16 cellular contexts compared by ENCODE assay signal in the genomic region with DNA sequence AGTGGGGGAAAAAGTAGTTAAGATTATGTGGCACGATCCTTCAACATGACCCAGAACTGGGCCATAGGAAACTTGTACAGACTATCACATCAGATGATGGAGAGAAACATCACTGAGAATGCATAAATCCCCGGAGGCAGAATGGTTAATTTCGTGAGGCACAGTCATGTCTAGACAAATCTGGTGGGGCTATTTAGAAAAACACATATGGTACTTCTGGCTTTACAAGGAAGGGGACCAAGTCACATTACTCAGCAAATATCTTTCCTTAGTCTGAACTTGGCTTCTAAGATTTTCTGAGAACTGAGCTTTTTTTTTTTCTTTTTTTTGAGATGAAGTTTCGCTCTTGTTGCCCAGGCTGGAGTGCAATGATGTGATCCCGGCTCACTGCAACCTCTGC. TPM values are rescaled to one million over a fixed set of nuclear protein-coding genes. Genes with fewer than 3 reads are reported as not detected.
DNase-seq lines count a peak whose midpoint lies in the region; ATAC-seq, FAIRE-seq and TF ChIP-seq lines count a peak whose summit lies in the region.
"Had no signal": no experiment of that assay in that cellular context is flagged by ENCODE, and none has a peak within 500 bp of the region (broad histone marks: within the 10 kb centered on the region; RNA-seq: fewer than 3 reads in every experiment).

No MANE protein-coding gene starts in this region.

- no TSS peak for BruUV-seq in GM12878 (replicated peaks; lab: Mats Ljungman, UMichigan)

- no peak overlapping the region for H3K27ac Mint-ChIP-seq in osteocyte (ENCODE audit: unreplicated experiment)
- H3K27ac Mint-ChIP-seq: CD8-positive, alpha-beta memory T cell had no signal

- H3K4me3 ChIP-seq in BLaER1 (no peak overlapping the region), GM12878 (no peak overlapping the region), kidney (ENCODE audit: low read length in 2 of 2) (no peak overlapping the region)

- no peaks in the 10 kb centered on the region for H3K36me3 ChIP-seq in BLaER1
- H3K36me3 ChIP-seq in GM12878 (ENCODE audit: control insufficient read depth in 2 of 2, insufficient read depth in 2 of 2, low read length in 1 of 2) = no peaks in the 10 kb centered on the region
- no peaks in the 10 kb centered on the region for H3K36me3 ChIP-seq in kidney (ENCODE audit: control insufficient read depth in 1 of 2, insufficient read depth in 2 of 2, low read length in 2 of 2)
- H3K36me3 ChIP-seq: BE2C had no signal

- POLR2A ChIA-PET in GM12878 (lab: Charles Lee) = interaction anchor here (0.6 to 2.1 kb wide), 5 partner anchors 9 to 191 kb away, joined by 3 to 11 read pairs (median 3); a partner anchor contains a TSS

- peaks cover 9% of the 10 kb centered on the region for H3K4me1 Mint-ChIP-seq in osteocyte (ENCODE audit: unreplicated experiment)

- CTCF ChIA-PET in GM12878 (lab: Yijun Ruan, JAX) = interaction anchor here (1.3 to 4.8 kb wide), 16 partner anchors 14 to 190 kb away, joined by 3 to 54 read pairs (median 17); a partner anchor contains a TSS

- H3K4me1 ChIP-seq in BLaER1 (peaks cover 53% of the 10 kb centered on the region), GM12878 (ENCODE audit: control insufficient read depth, insufficient read depth, low read length) (no peaks in the 10 kb centered on the region), kidney (ENCODE audit: control insufficient read depth in 1 of 2, insufficient read depth in 1 of 2, low read depth in 1 of 2, low read length in 2 of 2) (no peaks in the 10 kb centered on the region)
- H3K4me1 ChIP-seq: BE2C had no signal

- H3K27ac ChIP-seq in BLaER1 (no peak overlapping the region), GM12878 (ENCODE audit: control insufficient read depth, insufficient read depth) (no peak overlapping the region), kidney (ENCODE audit: low read depth in 2 of 2, low read length in 2 of 2) (no peak overlapping the region)
- H3K27ac ChIP-seq: HL-60 had no signal

- no peak for TF ChIP-seq POLR2A in GM12878 (IDR thresholded peaks at IDR 0.05; ENCODE audit: low read depth, low read length)

- TF ChIP-seq EP300 in GM12878 (IDR thresholded peaks at IDR 0.05; ENCODE audit: borderline replicate concordance in 1 of 2, control insufficient read depth in 1 of 2, low read depth in 2 of 2, low read length in 2 of 2) = no peak

- no peaks in the 10 kb centered on the region for H4K20me1 ChIP-seq in BLaER1
- H4K20me1 ChIP-seq in GM12878 (ENCODE audit: control insufficient read depth, insufficient read depth) = no peaks in the 10 kb centered on the region

- TF ChIP-seq CTCF in GM12878 (IDR thresholded peaks at IDR 0.05 in 2 of 3, conservative IDR thresholded peaks at IDR 0.05 in 1 of 3; ENCODE audit: control insufficient read depth in 2 of 3, extremely low read depth in 1 of 3, insufficient read depth in 1 of 3, low read depth in 3 of 3, low read length in 3 of 3) (no peak), kidney (IDR thresholded peaks at IDR 0.05; ENCODE audit: borderline replicate concordance, extremely low read depth, insufficient read depth) (no peak), osteocyte (IDR thresholded peaks at IDR 0.05) (no peak)

- 21% methylated on average over 5 of the region's 5 CpGs for WGBS in GM12878 (ENCODE audit: insufficient coverage, insufficient replicate concordance, low lambda C conversion rate, missing lambda C conversion rate)

- RAD21 ChIA-PET in GM12878 (lab: Charles Lee; ENCODE audit: unreplicated experiment) = interaction anchor here (0.7 to 4.1 kb wide), 8 partner anchors 14 to 191 kb away, joined by 3 to 35 read pairs (median 10); no protein-coding TSS in a partner anchor

- FAIRE-seq in GM12878 (lab: Jason Lieb, UNC) (no peak), kidney (lab: Jason Lieb, UNC) (no peak)

- no peak overlapping the region for H3K4me3 Mint-ChIP-seq in osteocyte (ENCODE audit: unreplicated experiment)
- H3K4me3 Mint-ChIP-seq: CD8-positive, alpha-beta memory T cell had no signal

- H3K27me3 ChIP-seq in BLaER1 = no peaks in the 10 kb centered on the region
- no peaks in the 10 kb centered on the region for H3K27me3 ChIP-seq in GM12878 (replicated peaks in 1 of 2; ENCODE audit: control insufficient read depth in 2 of 2, insufficient read depth in 2 of 2, low read length in 1 of 2)
- H3K27me3 ChIP-seq: BE2C had no signal

- DNase-seq in NCI-H2171 (lab: John Stamatoyannopoulos, UW) (peak; percentile 15), GM12878 (ENCODE audit: low read depth, low spot score) (no peak), fibroblast of peridontal ligament (ENCODE audit: extremely low read depth) (peak; percentile 24), NCI-H187 treated with DMSO at 0.1 percent for 48 hours (lab: John Stamatoyannopoulos, UW) (no peak), kidney (no peak), osteocyte (ENCODE audit: extremely low spot score, unreplicated experiment) (no peak)
- DNase-seq: BE2C; CD8-positive, alpha-beta memory T cell; NCI-H1092 treated with DMSO at 0.1 percent for 48 hours; NCI-H1694 treated with DMSO at 0.1 percent for 48 hours; NCI-H446 treated with DMSO at 0.1 percent for 48 hours; NCI-H748 treated with DMSO at 0.1 percent for 48 hours; SHP77 treated with DMSO at 0.1 percent for 48 hours had no signal

- H3K36me3 Mint-ChIP-seq in osteocyte (ENCODE audit: unreplicated experiment) = peaks cover 1% of the 10 kb centered on the region
- H3K36me3 Mint-ChIP-seq: CD8-positive, alpha-beta memory T cell had no signal

- ATAC-seq in GM12878 = peak; percentile 29
- ATAC-seq in GM18873 (IDR thresholded peaks at IDR 0.05; ENCODE audit: low FRiP score, unreplicated experiment) = no peak

- no peak overlapping the region for H3K9ac ChIP-seq in BLaER1
- H3K9ac ChIP-seq in GM12878 (ENCODE audit: control insufficient read depth, insufficient read depth, low read length) = no peak overlapping the region
- no peak overlapping the region for H3K9ac ChIP-seq in kidney (ENCODE audit: low read length in 2 of 2)

- no peak for TF ChIP-seq RAD21 in GM12878 (IDR thresholded peaks at IDR 0.05; ENCODE audit: insufficient read depth, low read depth, low read length)

- in situ Hi-C loops in GM12878 (cut with MboI) = no loop called here

- no peaks in the 10 kb centered on the region for H3K27me3 Mint-ChIP-seq in osteocyte (ENCODE audit: unreplicated experiment)

- H2AFZ ChIP-seq in GM12878 (ENCODE audit: control insufficient read depth, low read depth, low read length) = no peak overlapping the region

- H3K9me3 ChIP-seq in BLaER1 = no peaks in the 10 kb centered on the region
- H3K9me3 ChIP-seq in GM12878 (replicated peaks; ENCODE audit: control insufficient read depth, insufficient read depth, low read length) = no peaks in the 10 kb centered on the region
- H3K9me3 ChIP-seq in kidney (ENCODE audit: control insufficient read depth in 1 of 2, low read length in 2 of 2) = no peaks in the 10 kb centered on the region
- H3K9me3 ChIP-seq: BE2C had no signal

- SMC1A ChIA-PET in GM12878 (lab: Charles Lee; ENCODE audit: uncharacterized antibody, unreplicated experiment) = interaction anchor here (0.8 to 5.5 kb wide), 9 partner anchors 16 to 191 kb away, joined by 3 to 57 read pairs (median 12); no protein-coding TSS in a partner anchor

- H3K4me2 ChIP-seq in BLaER1 = peak overlapping the region; percentile 17
- no peak overlapping the region for H3K4me2 ChIP-seq in GM12878 (ENCODE audit: control insufficient read depth, insufficient read depth)

- no peaks in the 10 kb centered on the region for H3K9me3 Mint-ChIP-seq in osteocyte (ENCODE audit: unreplicated experiment)
- H3K9me3 Mint-ChIP-seq: CD8-positive, alpha-beta memory T cell had no signal

- intact Hi-C loops in GM12878 (cut with micrococcal nuclease; ENCODE audit: unreplicated experiment) = loop anchor here (5.0 to 10.0 kb wide), 2 partner anchors 66 to 98 kb away; no protein-coding TSS in a partner anchor
- intact Hi-C loops in kidney (cut with DNase I) = loop anchor here (5.0 kb wide), 1 partner anchor 176 kb away; no protein-coding TSS in a partner anchor

- H3K79me2 ChIP-seq in GM12878 (ENCODE audit: control insufficient read depth, insufficient read depth, low read length) = no peaks in the 10 kb centered on the region

RNA-seq across cellular contexts. Expression of a gene that starts 9.2 kb away (rescaled TPM):
- total RNA-seq in GM12878 (2013; cell fraction: nucleolus; rRNA removed) = 0.49 and 0.84 TPM in 2 replicates
- total RNA-seq in GM12878 (2014; rRNA removed) (7.7 and 9.8 TPM in 2 replicates), GM12878 (2014; rRNA removed; fragmentation: Illumina TruSeq; extraction: Trizol) (5.9 TPM in 2 replicates), GM12878 (2021) (1.4 and 2.0 TPM in 2 replicates), kidney (0.91 TPM), osteocyte (1.5 and 1.6 TPM in 2 replicates)
- 3.0 TPM for polyA plus RNA-seq in GM12878 (2011; ENCODE audit: low read depth)
- polyA plus RNA-seq in GM12878 (2011; rRNA removed) (17.3 and 49.9 TPM in 2 replicates), GM12878 (2014; fragmentation: Illumina TruSeq; extraction: Trizol) (3.3 and 5.4 TPM in 2 replicates), GM12878 (2014; fragmentation: Nextera tagmentation; extraction: Ambion mirVana) (1 to 10 TPM; 6.7 to 7.5 TPM), GM12878 (2014; rRNA removed) (5.6 and 9.5 TPM in 2 replicates), GM12878 (2016; fragmentation: Nextera tagmentation; extraction: Ambion mirVana) (1 to 10 TPM; 1.9 to 2.3 TPM), kidney (ENCODE audit: insufficient read depth, low read depth, low replicate concordance) (11.8 TPM)
- 3.8 and 3.9 TPM in 2 replicates for polyA plus RNA-seq in GM12878 (2011; cell fraction: cytosol; rRNA removed)
- 1.8 and 1.9 TPM in 2 replicates for polyA plus RNA-seq in GM12878 (2011; cell fraction: nucleus; rRNA removed)
- polyA plus RNA-seq in GM12878 (2012) = 4.4 and 6.2 TPM in 2 replicates
- 1.2 and 1.3 TPM in 2 replicates for polyA minus RNA-seq in GM12878 (2011; rRNA and poly(A)+ RNA removed)
- 3.8 and 4.1 TPM in 2 replicates for polyA minus RNA-seq in GM12878 (2011; cell fraction: cytosol; rRNA and poly(A)+ RNA removed)
- 0.12 and 0.19 TPM in 2 replicates for polyA minus RNA-seq in GM12878 (2011; cell fraction: nucleus; rRNA and poly(A)+ RNA removed)

RNA-seq across cellular contexts. Expression of a gene that starts 30.8 kb away (rescaled TPM):
- total RNA-seq in GM12878 (2013; cell fraction: nucleolus; rRNA removed) = 170 and 175 TPM in 2 replicates
- total RNA-seq in GM12878 (2014; rRNA removed) (18.9 and 20.9 TPM in 2 replicates), GM12878 (2014; rRNA removed; fragmentation: Illumina TruSeq; extraction: Trizol) (16.5 and 18.2 TPM in 2 replicates), GM12878 (2021) (57.5 and 58.7 TPM in 2 replicates), kidney (70.7 TPM), osteocyte (54.0 and 59.8 TPM in 2 replicates)
- polyA plus RNA-seq in GM12878 (2011; ENCODE audit: low read depth) = 13.6 TPM
- polyA plus RNA-seq in GM12878 (2011; rRNA removed) (6.1 and 6.7 TPM in 2 replicates), GM12878 (2014; fragmentation: Illumina TruSeq; extraction: Trizol) (45.0 and 58.7 TPM in 2 replicates), GM12878 (2014; fragmentation: Nextera tagmentation; extraction: Ambion mirVana) (10 to 100 TPM in 1 of 2 experiments, 1 to 10 TPM in 1; 5.2 to 12.9 TPM), GM12878 (2014; rRNA removed) (28.4 and 34.9 TPM in 2 replicates), GM12878 (2016; fragmentation: Nextera tagmentation; extraction: Ambion mirVana) (10 to 100 TPM; 21.3 to 36.2 TPM), kidney (ENCODE audit: insufficient read depth, low read depth, low replicate concordance) (9.4 TPM)
- 8.3 and 12.2 TPM in 2 replicates for polyA plus RNA-seq in GM12878 (2011; cell fraction: cytosol; rRNA removed)
- polyA plus RNA-seq in GM12878 (2011; cell fraction: nucleus; rRNA removed) = 27.8 and 41.7 TPM in 2 replicates
- polyA plus RNA-seq in GM12878 (2012) = 34.0 and 40.1 TPM in 2 replicates
- polyA minus RNA-seq in GM12878 (2011; rRNA and poly(A)+ RNA removed) = 29.4 and 33.6 TPM in 2 replicates
- polyA minus RNA-seq in GM12878 (2011; cell fraction: cytosol; rRNA and poly(A)+ RNA removed) = 21.8 and 24.4 TPM in 2 replicates
- 18.4 and 37.1 TPM in 2 replicates for polyA minus RNA-seq in GM12878 (2011; cell fraction: nucleus; rRNA and poly(A)+ RNA removed)

RNA-seq across cellular contexts. Expression of a gene that starts 58.1 kb away (rescaled TPM):
- total RNA-seq in GM12878 (2013; cell fraction: nucleolus; rRNA removed) = not detected in 2 replicates
- not detected in 2 replicates for total RNA-seq in GM12878 (2014; rRNA removed)
- total RNA-seq in GM12878 (2014; rRNA removed; fragmentation: Illumina TruSeq; extraction: Trizol) = not detected in 2 replicates
- total RNA-seq in GM12878 (2021) = 0.13 and 0.53 TPM in 2 replicates
- polyA plus RNA-seq in GM12878 (2011; ENCODE audit: low read depth) = not detected
- polyA plus RNA-seq in GM12878 (2011; rRNA removed) = 0.03 TPM in 1 of 2 replicates, not detected in the other
- 0.03 TPM in 1 of 2 replicates, not detected in the other for polyA plus RNA-seq in GM12878 (2011; cell fraction: cytosol; rRNA removed)
- not detected in 2 replicates for polyA plus RNA-seq in GM12878 (2011; cell fraction: nucleus; rRNA removed)
- not detected in 2 replicates for polyA plus RNA-seq in GM12878 (2012)
- not detected in 2 replicates for polyA plus RNA-seq in GM12878 (2014; fragmentation: Illumina TruSeq; extraction: Trizol)
- not detected for polyA plus RNA-seq in GM12878 (2014; fragmentation: Nextera tagmentation; extraction: Ambion mirVana)
- not detected in 2 replicates for polyA plus RNA-seq in GM12878 (2014; rRNA removed)
- polyA plus RNA-seq in GM12878 (2016; fragmentation: Nextera tagmentation; extraction: Ambion mirVana) = not detected
- polyA minus RNA-seq in GM12878 (2011; rRNA and poly(A)+ RNA removed) = not detected in 2 replicates
- not detected in 2 replicates for polyA minus RNA-seq in GM12878 (2011; cell fraction: cytosol; rRNA and poly(A)+ RNA removed)
- not detected in 2 replicates for polyA minus RNA-seq in GM12878 (2011; cell fraction: nucleus; rRNA and poly(A)+ RNA removed)
- total RNA-seq in kidney = 89.3 TPM
- 16.6 TPM for polyA plus RNA-seq in kidney (ENCODE audit: insufficient read depth, low read depth, low replicate concordance)
- total RNA-seq in osteocyte = 149 and 156 TPM in 2 replicates
- total RNA-seq: CD8-positive, alpha-beta memory T cell had no signal
- polyA plus RNA-seq: CD8-positive, alpha-beta memory T cell had no signal

Comparison
In these comparisons a context has a peak if more than half of its experiments do, and no peak if none do; other contexts are left out.
1. DNase-seq: peak in NCI-H2171 (single experiment) and fibroblast of peridontal ligament (single experiment); none in GM12878 (single experiment), NCI-H187 treated with DMSO at 0.1 percent for 48 hours (single experiment), kidney (single experiment) and osteocyte (single experiment).
2. RNA of a gene that starts 58.1 kb away (total RNA-seq): 149 to 156 TPM in osteocyte and 89.3 TPM in kidney (single experiment); 0.13 to 0.53 TPM in GM12878; every median in the first group is over 10 times any median in the second.